In the genomic region with DNA sequence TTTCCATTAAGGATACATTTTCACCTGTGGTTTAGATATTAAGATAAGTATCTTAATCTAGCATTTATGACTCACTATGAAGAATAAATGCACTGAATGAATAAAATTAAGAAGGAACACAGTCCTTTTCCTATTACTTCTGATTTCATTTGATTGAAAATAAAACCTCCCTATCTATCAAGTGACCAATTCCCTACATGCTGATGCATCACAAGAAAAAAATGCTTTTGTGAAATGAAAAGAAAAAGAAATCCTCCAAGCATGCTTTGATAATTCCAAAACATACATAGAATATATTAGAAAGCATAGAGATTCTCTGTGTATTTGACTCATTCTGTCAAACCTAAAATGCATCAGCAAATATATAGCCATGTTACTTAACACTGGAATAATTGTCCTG, we compare ENCODE assay signal across 23 cellular contexts. TPM values are rescaled to one million over a fixed set of nuclear protein-coding genes. Genes with fewer than 3 reads are reported as not detected.
DNase-seq lines count a peak whose midpoint lies in the region; ATAC-seq and TF ChIP-seq lines count a peak whose summit lies in the region.
"Had no signal": no experiment of that assay in that cellular context is flagged by ENCODE, and none has a peak within 500 bp of the region (broad histone marks: within the 10 kb centered on the region; RNA-seq: fewer than 3 reads in every experiment).

No MANE protein-coding gene starts in this region.

- H3K4me3 ChIP-seq in RWPE2 (ENCODE audit: severe bottlenecking) (no peak overlapping the region), left lung (no peak overlapping the region), MG63 (no peak overlapping the region)
- H3K4me3 ChIP-seq: BLaER1 treated with 17β-estradiol and CSF1 and Interleukin-3, amounts not matched to agents 10 nM and 100 nM; Peyer's patch; SJCRH30 had no signal

- H3K4me3 Mint-ChIP-seq in osteocyte (ENCODE audit: unreplicated experiment): no peak overlapping the region
- H3K4me3 Mint-ChIP-seq: CD4-positive, alpha-beta memory T cell had no signal

- H3K27me3 Mint-ChIP-seq in osteocyte (ENCODE audit: unreplicated experiment): no peaks in the 10 kb centered on the region
- H3K27me3 Mint-ChIP-seq: CD4-positive, alpha-beta memory T cell had no signal

- intact Hi-C loops in left lung (cut with DNase I): no loop called here

- H3K27ac Mint-ChIP-seq in osteocyte (ENCODE audit: unreplicated experiment): peak overlapping the region; percentile 71
- H3K27ac Mint-ChIP-seq: CD4-positive, alpha-beta memory T cell had no signal

- H3K27ac ChIP-seq in RWPE2 (ENCODE audit: poor library complexity, severe bottlenecking) (peak overlapping the region; percentile 39), left lung (no peak overlapping the region)
- H3K27ac ChIP-seq: BLaER1 treated with 17β-estradiol and CSF1 and Interleukin-3, amounts not matched to agents 10 nM and 100 nM; KMS-11; Peyer's patch; SJCRH30 had no signal

- no peaks in the 10 kb centered on the region for H3K36me3 Mint-ChIP-seq in osteocyte (ENCODE audit: unreplicated experiment)
- H3K36me3 Mint-ChIP-seq: CD4-positive, alpha-beta memory T cell had no signal

- ATAC-seq in RWPE2 (ENCODE audit: low read depth): no peak; the same call in 2 of the 3 replicates
- ATAC-seq in left lung: no peak
- ATAC-seq in GM19452 (IDR thresholded peaks at IDR 0.05; ENCODE audit: unreplicated experiment): no peak

- H3K27me3 ChIP-seq in RWPE2 (ENCODE audit: insufficient read depth, poor library complexity, severe bottlenecking) (no peaks in the 10 kb centered on the region), left lung (no peaks in the 10 kb centered on the region), MG63 (no peaks in the 10 kb centered on the region)
- H3K27me3 ChIP-seq: BLaER1 treated with 17β-estradiol and CSF1 and Interleukin-3, amounts not matched to agents 10 nM and 100 nM; Peyer's patch; SJCRH30 had no signal

- H3K4me1 Mint-ChIP-seq in osteocyte (ENCODE audit: unreplicated experiment): peaks cover 26% of the 10 kb centered on the region
- H3K4me1 Mint-ChIP-seq: CD4-positive, alpha-beta memory T cell had no signal

- H3K36me3 ChIP-seq in RWPE2 (ENCODE audit: low read depth) (no peaks in the 10 kb centered on the region), left lung (no peaks in the 10 kb centered on the region), MG63 (no peaks in the 10 kb centered on the region)
- H3K36me3 ChIP-seq: BLaER1 treated with 17β-estradiol and CSF1 and Interleukin-3, amounts not matched to agents 10 nM and 100 nM; Peyer's patch; SJCRH30 had no signal

- no peaks in the 10 kb centered on the region for H3K9me3 Mint-ChIP-seq in osteocyte (ENCODE audit: unreplicated experiment)

- DNase-seq in HCEC 1CT: peak; percentile 47
- no peak for DNase-seq in RWPE2 (ENCODE audit: low spot score)
- peak; percentile 45 for DNase-seq in dedifferentiated amniotic fluid mesenchymal stem cell (ENCODE audit: extremely low spot score)
- no peak for DNase-seq in osteocyte (ENCODE audit: extremely low spot score, unreplicated experiment)
- DNase-seq in left lung: no peak
- DNase-seq in MG63: no peak
- DNase-seq in activated CD4-positive, alpha-beta T cell treated with anti-CD3 and anti-CD28 coated beads, Interleukin-2, amount 50 U/mL, for 4 hours: no peak
- DNase-seq: ACHN; CD4-positive, alpha-beta memory T cell; MV-4-11; NCI-H1105 treated with DMSO at 0.1 percent for 48 hours; NCI-H1694; NCI-H2081; NCI-H2171; NCI-H345; NCI-H524; NCI-H774; NK-92 treated with Interleukin-12 subunit alpha and Interleukin-12 subunit beta, amount 100 ng/mL, for 24 hours; Peyer's patch; SJCRH30 had no signal

- H3K9me3 ChIP-seq in RWPE2 (ENCODE audit: severe bottlenecking) (no peaks in the 10 kb centered on the region), left lung (no peaks in the 10 kb centered on the region), MG63 (no peaks in the 10 kb centered on the region)
- H3K9me3 ChIP-seq: BLaER1 treated with 17β-estradiol and CSF1 and Interleukin-3, amounts not matched to agents 10 nM and 100 nM; Peyer's patch; SJCRH30 had no signal

- TF ChIP-seq CTCF in RWPE2 (IDR thresholded peaks at IDR 0.05; ENCODE audit: poor library complexity, severe bottlenecking) (no peak), osteocyte (IDR thresholded peaks at IDR 0.05) (no peak), left lung (IDR thresholded peaks at IDR 0.05) (no peak)

- H3K4me1 ChIP-seq in RWPE2 (ENCODE audit: insufficient read depth, poor library complexity, severe bottlenecking) (peaks cover 6% of the 10 kb centered on the region), left lung (no peaks in the 10 kb centered on the region)
- H3K4me1 ChIP-seq: BLaER1 treated with 17β-estradiol and CSF1 and Interleukin-3, amounts not matched to agents 10 nM and 100 nM; Peyer's patch; SJCRH30 had no signal

RNA-seq across cellular contexts. Expression of gene PCDH10, which starts 37.1 kb away (rescaled TPM):
- 11.0 and 14.6 TPM in 2 replicates for total RNA-seq in osteocyte
- under 1 TPM; 0.58 to 0.92 TPM for total RNA-seq in left lung
- 0.03 TPM in 1 of 2 replicates, not detected in the other for total RNA-seq in MG63 (2014; rRNA removed; shearing (Covaris generic); ENCODE audit: low replicate concordance)
- total RNA-seq: CD4-positive, alpha-beta memory T cell had no signal

Comparison
In these comparisons a context has a peak if more than half of its experiments do, and no peak if none do; other contexts are left out.
1. DNase-seq: peak in HCEC 1CT (single experiment) and dedifferentiated amniotic fluid mesenchymal stem cell (single experiment); none in RWPE2 (single experiment), osteocyte (single experiment), left lung (0 of 2), MG63 (single experiment) and activated CD4-positive, alpha-beta T cell treated with anti-CD3 and anti-CD28 coated beads, Interleukin-2, amount 50 U/mL, for 4 hours (0 of 2).